In genomic region chr2:201936817-201937216, GRCh38 we compare ENCODE assay signal across 19 cellular contexts.
DNase-seq lines count a peak whose midpoint lies in the region; ATAC-seq and TF ChIP-seq lines count a peak whose summit lies in the region.
"Had no signal": no experiment of that assay in that cellular context is flagged by ENCODE, and none has a peak within 500 bp of the region (broad histone marks: within the 10 kb centered on the region; RNA-seq: fewer than 3 reads in every experiment).

No MANE protein-coding gene starts in this region.

- no peak for TF ChIP-seq CTCF in hepatocyte (IDR thresholded peaks at IDR 0.05; ENCODE audit: poor library complexity)
- TF ChIP-seq CTCF in smooth muscle cell (IDR thresholded peaks at IDR 0.05; ENCODE audit: borderline replicate concordance, insufficient read depth, poor library complexity, severe bottlenecking), result no peak
- TF ChIP-seq CTCF in body of pancreas (IDR thresholded peaks at IDR 0.05), result no peak

- peak overlapping the region; percentile 23 for H2AFZ ChIP-seq in hepatocyte
- no peak overlapping the region for H2AFZ ChIP-seq in trophoblast cell (ENCODE audit: insufficient read depth, low read length, poor library complexity)
- H2AFZ ChIP-seq in smooth muscle cell (ENCODE audit: low read depth), result no peak overlapping the region

- H3K9me3 ChIP-seq in hepatocyte (ENCODE audit: low read depth) (no peaks in the 10 kb centered on the region), trophoblast cell (ENCODE audit: insufficient read depth, low read depth, low read length) (peaks cover 2% of the 10 kb centered on the region), smooth muscle cell (replicated peaks; ENCODE audit: low read depth) (no peaks in the 10 kb centered on the region), body of pancreas (no peaks in the 10 kb centered on the region)
- H3K9me3 ChIP-seq: BE2C, HAP-1, SJSA1 had no signal

- no peaks in the 10 kb centered on the region for H3K79me2 ChIP-seq in hepatocyte
- no peaks in the 10 kb centered on the region for H3K79me2 ChIP-seq in trophoblast cell (ENCODE audit: control insufficient read depth, insufficient read depth, low read length, poor library complexity)
- no peaks in the 10 kb centered on the region for H3K79me2 ChIP-seq in smooth muscle cell (ENCODE audit: low read depth)

- no peak overlapping the region for H2BK120ac ChIP-seq in trophoblast cell (ENCODE audit: insufficient read depth, low read length, poor library complexity)

- H3K14ac ChIP-seq in trophoblast cell (ENCODE audit: low read length), result no peak overlapping the region

- no peak overlapping the region for H4K8ac ChIP-seq in trophoblast cell (ENCODE audit: low read depth, low read length)

- no peak for ATAC-seq in body of pancreas

- peak; percentile 26 for DNase-seq in HT-29 (ENCODE audit: low spot score)
- peak; percentile 7 for DNase-seq in SK-MEL-5 (ENCODE audit: low read depth, low spot score)
- DNase-seq in hepatocyte (ENCODE audit: low spot score), result peak; percentile 84
- no peak for DNase-seq in trophoblast cell
- DNase-seq in central memory CD4-positive, alpha-beta T cell, result no peak
- DNase-seq in OCI-M2 (lab: John Stamatoyannopoulos, UW; ENCODE audit: unreplicated experiment), result no peak
- DNase-seq in smooth muscle cell (lab: John Stamatoyannopoulos, UW; ENCODE audit: unreplicated experiment), result no peak
- DNase-seq in body of pancreas, result no peak
- DNase-seq: BE2C; CD4-positive, CD25-positive, alpha-beta regulatory T cell; COR-L47; GF-D8; KG1; MV-4-11; NCI-H1417 treated with DMSO at 0.1 percent for 48 hours; NCI-H1930; NCI-H526 had no signal

- H3K4ac ChIP-seq in trophoblast cell (ENCODE audit: low read depth, low read length), result no peak overlapping the region

- H2AK5ac ChIP-seq in trophoblast cell (ENCODE audit: low read length), result no peak overlapping the region

- no peak overlapping the region for H3K23ac ChIP-seq in trophoblast cell (ENCODE audit: low read length)

- peak overlapping the region; percentile 5 for H3K9ac ChIP-seq in trophoblast cell (ENCODE audit: low read length)
- no peak overlapping the region for H3K9ac ChIP-seq in smooth muscle cell (ENCODE audit: low read depth)

- H4K91ac ChIP-seq in trophoblast cell (ENCODE audit: low read depth, low read length), result no peak overlapping the region

- peaks cover 25% of the 10 kb centered on the region for H3K4me1 ChIP-seq in hepatocyte (ENCODE audit: insufficient read depth)
- peaks cover 2 to 6% of the 10 kb centered on the region in 2 experiments for H3K4me1 ChIP-seq in trophoblast cell (ENCODE audit: control insufficient read depth in 1 of 2, insufficient read depth in 2 of 2, low read length in 2 of 2)
- H3K4me1 ChIP-seq in smooth muscle cell (ENCODE audit: low read depth), result peaks cover 34% of the 10 kb centered on the region
- H3K4me1 ChIP-seq in body of pancreas, result no peaks in the 10 kb centered on the region
- H3K4me1 ChIP-seq: HAP-1 had no signal

- H3K4me3 ChIP-seq in hepatocyte (no peak overlapping the region), trophoblast cell (ENCODE audit: low read depth, low read length) (no peak overlapping the region), smooth muscle cell (no peak overlapping the region), body of pancreas (no peak overlapping the region)
- H3K4me3 ChIP-seq: HAP-1, SJSA1 had no signal

- no peak overlapping the region for H2BK12ac ChIP-seq in trophoblast cell (ENCODE audit: low read length)

- H3F3A ChIP-seq in smooth muscle cell (ENCODE audit: low read depth), result no peaks in the 10 kb centered on the region

- no peak overlapping the region for H3K18ac ChIP-seq in trophoblast cell (ENCODE audit: low read length)

- TF ChIP-seq POLR2A in body of pancreas (IDR thresholded peaks at IDR 0.05), result no peak

- no peaks in the 10 kb centered on the region for H3K79me1 ChIP-seq in trophoblast cell (ENCODE audit: low read length)

- H3K27me3 ChIP-seq in hepatocyte (no peaks in the 10 kb centered on the region), trophoblast cell (ENCODE audit: insufficient read depth, low read length) (no peaks in the 10 kb centered on the region), smooth muscle cell (ENCODE audit: low read depth) (no peaks in the 10 kb centered on the region), body of pancreas (no peaks in the 10 kb centered on the region)
- H3K27me3 ChIP-seq: BE2C, SJSA1 had no signal

- H4K20me1 ChIP-seq in hepatocyte (ENCODE audit: insufficient read depth, poor library complexity, severe bottlenecking) (no peaks in the 10 kb centered on the region), smooth muscle cell (ENCODE audit: low read depth) (no peaks in the 10 kb centered on the region)

- no peak overlapping the region for H2BK5ac ChIP-seq in trophoblast cell (ENCODE audit: low read depth, low read length, poor library complexity)

- intact Hi-C loops in body of pancreas (cut with DNase I), result no loop called here

- WGBS in hepatocyte (ENCODE audit: low lambda C conversion rate, missing lambda C conversion rate), result 74% methylated on average over 4 of the region's 4 CpGs
- no CpG with 5 or more reads among the region's 4 CpGs for WGBS in trophoblast cell (ENCODE audit: extremely low coverage, insufficient coverage, insufficient read length)
- 93% methylated on average over 4 of the region's 4 CpGs for WGBS in smooth muscle cell (ENCODE audit: low lambda C conversion rate)
- 79 to 87% methylated on average over 4 of the region's 4 CpGs for WGBS in body of pancreas, 2 donors

- in situ Hi-C loops in SK-MEL-5 (cut with HindIII; ENCODE audit: low pct_unique_long_range_greater_than_20kb, low sequenced_read_pairs), result no loop called here

- H3K9me2 ChIP-seq in hepatocyte (replicated peaks; ENCODE audit: insufficient read depth), result no peaks in the 10 kb centered on the region

- H3K4me2 ChIP-seq in hepatocyte (no peak overlapping the region), trophoblast cell (ENCODE audit: low read length) (no peak overlapping the region), smooth muscle cell (no peak overlapping the region)

- no peak overlapping the region for H4K12ac ChIP-seq in trophoblast cell (ENCODE audit: low read depth, low read length)

- H3K27ac ChIP-seq in hepatocyte (peak overlapping the region; percentile 95), trophoblast cell (ENCODE audit: low read depth, low read length) (no peak overlapping the region), smooth muscle cell (ENCODE audit: low read depth) (no peak overlapping the region), body of pancreas (no peak overlapping the region)
- H3K27ac ChIP-seq: SJSA1 had no signal

- no peaks in the 10 kb centered on the region for H3K36me3 ChIP-seq in hepatocyte (replicated peaks; ENCODE audit: insufficient read depth, low read depth)
- H3K36me3 ChIP-seq in trophoblast cell (ENCODE audit: control insufficient read depth in 1 of 2, insufficient read depth in 2 of 2, low read length in 2 of 2), result no peaks in the 10 kb centered on the region
- H3K36me3 ChIP-seq in smooth muscle cell (ENCODE audit: low read depth), result no peaks in the 10 kb centered on the region
- no peaks in the 10 kb centered on the region for H3K36me3 ChIP-seq in body of pancreas (replicated peaks in 1 of 2; ENCODE audit: insufficient read depth in 1 of 2, low read depth in 2 of 2)
- H3K36me3 ChIP-seq: BE2C, HAP-1, SJSA1 had no signal

Comparison
In these comparisons a context has a peak if more than half of its experiments do, and no peak if none do; other contexts are left out.
1. DNase-seq: peak in HT-29 (single experiment), SK-MEL-5 (single experiment) and hepatocyte (single experiment); none in trophoblast cell (0 of 2), central memory CD4-positive, alpha-beta T cell (single experiment), OCI-M2 (single experiment), smooth muscle cell (single experiment) and body of pancreas (0 of 4).